Comparison of ENCODE assay signal across 8 cellular contexts in genomic region chr2:70123051-70123828, GRCh38.
A peak's percentile ranks its signal among the peaks of the same experiment; 100 is the strongest.
DNase-seq lines count a peak whose midpoint lies in the region; ATAC-seq and TF ChIP-seq lines count a peak whose summit lies in the region.

No MANE protein-coding gene starts in this region.

- peak overlapping the region; percentile 13 to 98 for H3K9ac ChIP-seq in stomach smooth muscle (ENCODE audit: low read length in 2 of 2)

- no peaks in the 10 kb centered on the region for H3K36me3 ChIP-seq in KOPT-K1 (ENCODE audit: insufficient read depth, low read length)
- no peaks in the 10 kb centered on the region for H3K36me3 ChIP-seq in stomach smooth muscle (ENCODE audit: control insufficient read depth in 2 of 2, insufficient read depth in 2 of 2, low read length in 2 of 2)

- H3K9me3 ChIP-seq in KOPT-K1 (ENCODE audit: insufficient read depth, low read length, poor library complexity, severe bottlenecking), result no peaks in the 10 kb centered on the region
- no peaks in the 10 kb centered on the region for H3K9me3 ChIP-seq in stomach smooth muscle (ENCODE audit: control insufficient read depth in 2 of 2, low read length in 2 of 2)

- ATAC-seq in GM21737 (IDR thresholded peaks at IDR 0.05; ENCODE audit: unreplicated experiment), result no peak

- DNase-seq in CD1c-positive myeloid dendritic cell (ENCODE audit: extremely low spot score) (peak; percentile 36), astrocyte of the spinal cord (ENCODE audit: low read depth, low spot score) (peak; percentile 55), islet precursor cell (peak; percentile 94)
- DNase-seq in activated CD4-positive, CD25-positive, alpha-beta regulatory T cell treated with anti-CD3 and anti-CD28 coated beads, Interleukin-2, amount 50 U/mL, for 72 hours, result no peak
- no peak for DNase-seq in stimulated activated CD4-positive, alpha-beta T cell treated with anti-CD3 and anti-CD28 coated beads, Interleukin-4, amount 100 ng/mL, for 1 hour

- no peak for TF ChIP-seq CTCF in astrocyte of the spinal cord (IDR thresholded peaks at IDR 0.05; ENCODE audit: low read depth, low read length)

- H3K4me1 ChIP-seq in stomach smooth muscle (ENCODE audit: control insufficient read depth, insufficient read depth, low read length), result peaks cover 24% of the 10 kb centered on the region

- no peaks in the 10 kb centered on the region for H3K27me3 ChIP-seq in stomach smooth muscle (ENCODE audit: control insufficient read depth in 1 of 2, insufficient read depth in 2 of 2, low read length in 2 of 2)

- H3K4me3 ChIP-seq in astrocyte of the spinal cord (ENCODE audit: low read depth, low read length) (no peak overlapping the region), stomach smooth muscle (ENCODE audit: low read length in 2 of 2) (peak overlapping the region; percentile 73 to 81)

- H3K27ac ChIP-seq in KOPT-K1 (ENCODE audit: low read depth, low read length, poor library complexity, severe bottlenecking) (peak overlapping the region; percentile 92), stomach smooth muscle (ENCODE audit: low read length) (peak overlapping the region; percentile 98)

- in situ Hi-C loops in astrocyte of the spinal cord (cut with HindIII; ENCODE audit: low sequenced_read_pairs), result no loop called here

Comparison
In these comparisons a context has a peak if more than half of its experiments do, and no peak if none do; other contexts are left out.
1. DNase-seq: peak in CD1c-positive myeloid dendritic cell (single experiment), astrocyte of the spinal cord (single experiment) and islet precursor cell (single experiment); none in activated CD4-positive, CD25-positive, alpha-beta regulatory T cell treated with anti-CD3 and anti-CD28 coated beads, Interleukin-2, amount 50 U/mL, for 72 hours (single experiment) and stimulated activated CD4-positive, alpha-beta T cell treated with anti-CD3 and anti-CD28 coated beads, Interleukin-4, amount 100 ng/mL, for 1 hour (single experiment).